Comparison of ENCODE assay signal across 15 cellular contexts in genomic region chr14:87133073-87133815, GRCh38.
A peak's percentile ranks its signal among the peaks of the same experiment; 100 is the strongest.
DNase-seq lines count a peak whose midpoint lies in the region; ATAC-seq, FAIRE-seq and TF ChIP-seq lines count a peak whose summit lies in the region.
"Had no signal": no experiment of that assay in that cellular context is flagged by ENCODE, and none has a peak within 500 bp of the region (broad histone marks: within the 10 kb centered on the region; RNA-seq: fewer than 3 reads in every experiment).

No MANE protein-coding gene starts in this region.

- in situ Hi-C loops in brain microvascular endothelial cell (cut with HindIII; ENCODE audit: low pct_ligation_motif_present, low sequenced_read_pairs) = no loop called here

- no peaks in the 10 kb centered on the region for H3K9me3 ChIP-seq in keratinocyte (ENCODE audit: control insufficient read depth, low read depth, low read length)

- H3K9ac ChIP-seq in keratinocyte (ENCODE audit: control insufficient read depth, extremely low read depth, insufficient read depth, low read length) = peak overlapping the region; percentile 30

- H2AFZ ChIP-seq in keratinocyte (ENCODE audit: control insufficient read depth, low read length) = peak overlapping the region; percentile 78

- H3K27me3 ChIP-seq in brain microvascular endothelial cell (replicated peaks) (no peaks in the 10 kb centered on the region), keratinocyte (ENCODE audit: control insufficient read depth, extremely low read depth, insufficient read depth, low read length) (no peaks in the 10 kb centered on the region)

- intact Hi-C loops in activated T-helper 2 cell treated with anti-CD3 and anti-CD28 coated beads, Interferon-gamma antibody, Interleukin-2, Interleukin-4, amounts not matched to agents 10 μg/mL and 5 μg/mL and 100 μg/mL, durations not matched to agents 14 hours and 24 hours and 36 hours (cut with micrococcal nuclease) = no loop called here

- ATAC-seq in GM21723 (IDR thresholded peaks at IDR 0.05; ENCODE audit: unreplicated experiment) = no peak
- ATAC-seq: activated CD8-positive, alpha-beta T cell treated with anti-CD3 and anti-CD28 coated beads, Interleukin-2, amount 10 ng/mL, durations not matched to agents 7 days and 5 days had no signal

- H4K20me1 ChIP-seq in keratinocyte (ENCODE audit: control insufficient read depth, extremely low read depth, insufficient read depth, low read length) = no peaks in the 10 kb centered on the region

- peaks cover 29% of the 10 kb centered on the region for H3K4me1 ChIP-seq in keratinocyte (ENCODE audit: control insufficient read depth, extremely low read depth, insufficient read depth, low read length)

- TF ChIP-seq CTCF in brain microvascular endothelial cell (IDR thresholded peaks at IDR 0.05; ENCODE audit: low read depth, low read length, missing control alignments) (no peak), keratinocyte (optimal IDR thresholded peaks at IDR 0.05 in 1 of 3, IDR thresholded peaks at IDR 0.05 in 1 of 3, conservative IDR thresholded peaks at IDR 0.05 in 1 of 3; ENCODE audit: extremely low read depth in 1 of 3, insufficient read depth in 2 of 3, low read length in 3 of 3) (no peak)

- H3K9me1 ChIP-seq in keratinocyte (ENCODE audit: control insufficient read depth, extremely low read depth, insufficient read depth, low read length) = no peaks in the 10 kb centered on the region

- H3K4me2 ChIP-seq in keratinocyte (ENCODE audit: control insufficient read depth, extremely low read depth, insufficient read depth, low read depth, low read length) = peak overlapping the region; percentile 48

- no peaks in the 10 kb centered on the region for H3K36me3 Mint-ChIP-seq in activated T-helper 2 cell treated with anti-CD3 and anti-CD28 coated beads, Interferon-gamma antibody, Interleukin-2, Interleukin-4, amounts not matched to agents 10 μg/mL and 5 μg/mL and 100 μg/mL, durations not matched to agents 14 hours and 24 hours and 36 hours (ENCODE audit: low read depth)
- H3K36me3 Mint-ChIP-seq: activated naive CD4-positive, alpha-beta T cell treated with anti-CD3 and anti-CD28 coated beads, Interleukin-2, amount 50 U/mL, for 24 hours; CD14-positive monocyte; naive B cell had no signal

- no peaks in the 10 kb centered on the region for H3K4me1 Mint-ChIP-seq in activated T-helper 2 cell treated with anti-CD3 and anti-CD28 coated beads, Interferon-gamma antibody, Interleukin-2, Interleukin-4, amounts not matched to agents 10 μg/mL and 5 μg/mL and 100 μg/mL, durations not matched to agents 14 hours and 24 hours and 36 hours (ENCODE audit: low read depth)
- H3K4me1 Mint-ChIP-seq: activated naive CD4-positive, alpha-beta T cell treated with anti-CD3 and anti-CD28 coated beads, Interleukin-2, amount 50 U/mL, for 24 hours; CD14-positive monocyte; naive B cell had no signal

- H3K79me2 ChIP-seq in keratinocyte (ENCODE audit: control insufficient read depth, insufficient read depth, low read length) = no peaks in the 10 kb centered on the region

- dilution Hi-C loops in keratinocyte (cut with MboI; ENCODE audit: extremely low pct_ligation_motif_present, low sequenced_read_pairs) = no loop called here

- H3K27ac ChIP-seq in brain microvascular endothelial cell (no peak overlapping the region), keratinocyte (ENCODE audit: control insufficient read depth, insufficient read depth, low read length) (peak overlapping the region; percentile 86)

- H3K4me3 ChIP-seq in brain microvascular endothelial cell (ENCODE audit: low read depth, low read length) (no peak overlapping the region), keratinocyte (ENCODE audit: control insufficient read depth in 2 of 3, extremely low read depth in 1 of 3, insufficient read depth in 2 of 3, low read depth in 1 of 3, low read length in 3 of 3) (no peak overlapping the region)

- no peaks in the 10 kb centered on the region for H3K27me3 Mint-ChIP-seq in activated T-helper 2 cell treated with anti-CD3 and anti-CD28 coated beads, Interferon-gamma antibody, Interleukin-2, Interleukin-4, amounts not matched to agents 10 μg/mL and 5 μg/mL and 100 μg/mL, durations not matched to agents 14 hours and 24 hours and 36 hours (ENCODE audit: low read depth)
- H3K27me3 Mint-ChIP-seq: activated naive CD4-positive, alpha-beta T cell treated with anti-CD3 and anti-CD28 coated beads, Interleukin-2, amount 50 U/mL, for 24 hours; dendritic cell treated with granulocyte-macrophage colony-stimulating factor and Interleukin-4, amounts not matched to agents 40 ng/mL and 50 ng/mL, for 4 days; naive B cell had no signal

- FAIRE-seq in keratinocyte (lab: Jason Lieb, UNC) = peak; percentile 99

- no peak overlapping the region for H3K4me3 Mint-ChIP-seq in activated T-helper 2 cell treated with anti-CD3 and anti-CD28 coated beads, Interferon-gamma antibody, Interleukin-2, Interleukin-4, amounts not matched to agents 10 μg/mL and 5 μg/mL and 100 μg/mL, durations not matched to agents 14 hours and 24 hours and 36 hours (ENCODE audit: low read depth)
- H3K4me3 Mint-ChIP-seq: activated CD8-positive, alpha-beta T cell treated with anti-CD3 and anti-CD28 coated beads, Interleukin-2, amount 10 ng/mL, durations not matched to agents 7 days and 5 days; activated naive CD4-positive, alpha-beta T cell treated with anti-CD3 and anti-CD28 coated beads, Interleukin-2, amount 50 U/mL, for 24 hours; CD14-positive monocyte; dendritic cell treated with granulocyte-macrophage colony-stimulating factor and Interleukin-4, amounts not matched to agents 40 ng/mL and 50 ng/mL, for 4 days; naive B cell had no signal

- peaks cover 21% of the 10 kb centered on the region for H3K9me3 Mint-ChIP-seq in activated T-helper 2 cell treated with anti-CD3 and anti-CD28 coated beads, Interferon-gamma antibody, Interleukin-2, Interleukin-4, amounts not matched to agents 10 μg/mL and 5 μg/mL and 100 μg/mL, durations not matched to agents 14 hours and 24 hours and 36 hours

- no peaks in the 10 kb centered on the region for H3K36me3 ChIP-seq in brain microvascular endothelial cell (replicated peaks)
- no peaks in the 10 kb centered on the region for H3K36me3 ChIP-seq in keratinocyte (ENCODE audit: control insufficient read depth in 2 of 2, extremely low read depth in 1 of 2, insufficient read depth in 2 of 2, low read length in 2 of 2)

- DNase-seq in AG08396 (ENCODE audit: low spot score) (peak; percentile 61), HT1080 (ENCODE audit: low read depth) (peak; percentile 93), brain microvascular endothelial cell (peak; percentile 1), keratinocyte (ENCODE audit: low read depth, low spot score) (peak; percentile 95), DMS79 treated with DMSO at 0.1 percent for 48 hours (lab: John Stamatoyannopoulos, UW) (no peak), NCI-H524 (lab: John Stamatoyannopoulos, UW) (no peak)
- no peak for DNase-seq in activated T-helper 2 cell treated with anti-CD3 and anti-CD28 coated beads, Interferon-gamma antibody, Interleukin-2, Interleukin-4, amounts not matched to agents 10 μg/mL and 5 μg/mL and 100 μg/mL, durations not matched to agents 14 hours and 24 hours and 36 hours (ENCODE audit: low spot score)
- DNase-seq: activated CD8-positive, alpha-beta T cell treated with anti-CD3 and anti-CD28 coated beads, Interleukin-2, amount 10 ng/mL, durations not matched to agents 7 days and 5 days; naive B cell; NCI-H748 treated with DMSO at 0.1 percent for 48 hours; stimulated activated CD4-positive, alpha-beta T cell treated with anti-CD3 and anti-CD28 coated beads, Interleukin-12 subunit alpha, Interleukin-12 subunit beta, amount 100 ng/mL, for 4 hours had no signal

- H3K27ac Mint-ChIP-seq in activated T-helper 2 cell treated with anti-CD3 and anti-CD28 coated beads, Interferon-gamma antibody, Interleukin-2, Interleukin-4, amounts not matched to agents 10 μg/mL and 5 μg/mL and 100 μg/mL, durations not matched to agents 14 hours and 24 hours and 36 hours = no peak overlapping the region
- H3K27ac Mint-ChIP-seq: activated CD8-positive, alpha-beta T cell treated with anti-CD3 and anti-CD28 coated beads, Interleukin-2, amount 10 ng/mL, durations not matched to agents 7 days and 5 days; activated naive CD4-positive, alpha-beta T cell treated with anti-CD3 and anti-CD28 coated beads, Interleukin-2, amount 50 U/mL, for 24 hours; CD14-positive monocyte; dendritic cell treated with granulocyte-macrophage colony-stimulating factor and Interleukin-4, amounts not matched to agents 40 ng/mL and 50 ng/mL, for 4 days; naive B cell had no signal

Comparison
In these comparisons a context has a peak if more than half of its experiments do, and no peak if none do; other contexts are left out.
1. DNase-seq: peak in AG08396 (single experiment), HT1080 (single experiment), brain microvascular endothelial cell (single experiment) and keratinocyte (single experiment); none in activated T-helper 2 cell treated with anti-CD3 and anti-CD28 coated beads, Interferon-gamma antibody, Interleukin-2, Interleukin-4, amounts not matched to agents 10 μg/mL and 5 μg/mL and 100 μg/mL, durations not matched to agents 14 hours and 24 hours and 36 hours (single experiment), DMS79 treated with DMSO at 0.1 percent for 48 hours (single experiment) and NCI-H524 (0 of 2).